In genomic region chrX:77788050-77788449, GRCh38 we compare ENCODE assay signal across 8 cellular contexts. TPM values are rescaled to one million over a fixed set of nuclear protein-coding genes. Genes with fewer than 3 reads are reported as not detected.
DNase-seq lines count a peak whose midpoint lies in the region; ATAC-seq and TF ChIP-seq lines count a peak whose summit lies in the region.

No MANE protein-coding gene starts in this region.

- peak; percentile 63 for DNase-seq in EL
- DNase-seq in epithelial cell of esophagus (ENCODE audit: low read depth), result peak; percentile 1
- DNase-seq in ovary, result no peak
- no peak for DNase-seq in NCI-H1092 treated with DMSO at 0.1 percent for 48 hours (lab: John Stamatoyannopoulos, UW)
- no peak for DNase-seq in GM20000 (ENCODE audit: low spot score)
- DNase-seq in NOMO-1 treated with dmso at 0.1 percent for 144 hours (lab: John Stamatoyannopoulos, UW; ENCODE audit: unreplicated experiment), result no peak

- intact Hi-C loops in ovary (cut with DNase I), result no loop called here

- H3K4me3 ChIP-seq in OCI-LY1 (ENCODE audit: low read depth, low read length, poor library complexity, severe bottlenecking), result no peak overlapping the region
- no peak overlapping the region for H3K4me3 ChIP-seq in epithelial cell of esophagus (ENCODE audit: low read length)
- peak overlapping the region; percentile 16 for H3K4me3 ChIP-seq in ovary

- TF ChIP-seq EP300 in ovary (IDR thresholded peaks at IDR 0.05), result no peak

- H3K9me2 ChIP-seq in OCI-LY1 (ENCODE audit: low read depth, low read length), result no peaks in the 10 kb centered on the region

- peak overlapping the region; percentile 16; the same call in 1 of the 2 replicates for H3K4me2 ChIP-seq in OCI-LY1 (ENCODE audit: low read length)

- H3K4me1 ChIP-seq in OCI-LY1 (ENCODE audit: insufficient read depth, low read length, severe bottlenecking) (peaks cover 33% of the 10 kb centered on the region), ovary (ENCODE audit: insufficient read depth) (no peaks in the 10 kb centered on the region)

- H3K9ac ChIP-seq in OCI-LY1 (ENCODE audit: low read length), result no peak overlapping the region

- 35 to 60% (median 36%) methylated on average over 2 of the region's 2 CpGs for WGBS in ovary, 3 donors

- H3K9me3 ChIP-seq in OCI-LY1 (ENCODE audit: low read length) (no peaks in the 10 kb centered on the region), ovary (no peaks in the 10 kb centered on the region)

- TF ChIP-seq POLR2A in ovary (IDR thresholded peaks at IDR 0.05), result no peak

- peaks cover 36% of the 10 kb centered on the region for H3K79me2 ChIP-seq in OCI-LY1 (ENCODE audit: insufficient read depth, low read length)

- H3F3A ChIP-seq in OCI-LY1 (ENCODE audit: insufficient read depth, low read length), result no peaks in the 10 kb centered on the region

- H3K27me3 ChIP-seq in OCI-LY1 (ENCODE audit: insufficient read depth, low read length) (no peaks in the 10 kb centered on the region), ovary (no peaks in the 10 kb centered on the region)

- H3K36me3 ChIP-seq in OCI-LY1 (ENCODE audit: insufficient read depth, low read length), result peaks cover 3% of the 10 kb centered on the region; the same call in 1 of the 2 replicates
- no peaks in the 10 kb centered on the region for H3K36me3 ChIP-seq in ovary

- no peak overlapping the region for H3K27ac ChIP-seq in OCI-LY1 (ENCODE audit: low read depth, low read length, poor library complexity, severe bottlenecking)
- peak overlapping the region in 1 of 2 donors; percentile 8 for H3K27ac ChIP-seq in ovary

- TF ChIP-seq CTCF in OCI-LY1 (IDR thresholded peaks at IDR 0.05; ENCODE audit: low read length), result no peak
- no peak for TF ChIP-seq CTCF in epithelial cell of esophagus (IDR thresholded peaks at IDR 0.05; ENCODE audit: insufficient read depth, low read depth, low read length, missing control alignments)
- TF ChIP-seq CTCF in ovary (IDR thresholded peaks at IDR 0.05), result no peak
- no peak for TF ChIP-seq CTCF in GM20000 (IDR thresholded peaks at IDR 0.05; ENCODE audit: extremely low read depth, missing control alignments)

- no peaks in the 10 kb centered on the region for H4K20me1 ChIP-seq in OCI-LY1 (ENCODE audit: insufficient read depth, low read length)

- no peak overlapping the region; the same call in 1 of the 2 replicates for H2AFZ ChIP-seq in OCI-LY1 (ENCODE audit: low read length)

- ATAC-seq in GM18502 (IDR thresholded peaks at IDR 0.05; ENCODE audit: poor library complexity, unreplicated experiment), result no peak

RNA-seq across cellular contexts. Expression of gene ATRX, which starts 2.0 kb away (rescaled TPM):
- total RNA-seq in ovary, result 100 to 1,000 TPM in 3 of 7 donors, 10 to 100 TPM in 4; 81.9 to 123 (median 99.7) TPM
- polyA plus RNA-seq in ovary, result 10 to 100 TPM; 21.8 to 32.1 TPM

Comparison
In these comparisons a context has a peak if more than half of its experiments do, and no peak if none do; other contexts are left out.
1. DNase-seq: peak in EL (single experiment) and epithelial cell of esophagus (single experiment); none in ovary (0 of 5), NCI-H1092 treated with DMSO at 0.1 percent for 48 hours (single experiment), GM20000 (single experiment) and NOMO-1 treated with dmso at 0.1 percent for 144 hours (single experiment).